In the genomic region with DNA sequence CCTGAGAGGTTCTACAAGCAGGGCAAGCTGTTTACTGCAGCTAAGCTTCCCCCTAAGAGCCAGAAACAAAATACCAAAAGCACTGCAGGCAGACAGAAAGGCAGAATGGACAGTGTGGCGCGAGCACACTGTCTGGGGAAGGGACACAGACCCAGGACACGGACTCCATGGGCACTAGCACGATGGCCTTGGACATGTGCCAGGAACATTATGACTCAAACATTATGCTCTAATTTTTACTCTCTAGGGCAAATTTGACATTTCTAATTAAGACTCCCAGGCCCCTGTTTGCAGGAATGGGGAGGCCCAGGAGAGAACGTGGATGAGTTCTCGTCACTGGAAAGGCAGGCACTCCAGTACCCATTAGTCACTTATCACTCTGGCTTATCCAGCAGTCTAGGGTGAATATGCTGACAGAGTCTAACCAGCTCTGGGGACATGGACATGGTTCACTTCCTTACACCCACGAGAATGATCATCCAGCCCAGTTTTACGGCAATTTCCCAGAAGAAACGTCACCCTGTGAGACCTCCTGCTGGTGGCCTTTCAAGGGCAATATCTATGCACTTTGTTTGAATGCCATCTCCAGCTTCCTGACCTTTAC, we compare ENCODE assay signal across 26 cellular contexts. TPM values are rescaled to one million over a fixed set of nuclear protein-coding genes. Genes with fewer than 3 reads are reported as not detected.
DNase-seq lines count a peak whose midpoint lies in the region; ATAC-seq and TF ChIP-seq lines count a peak whose summit lies in the region.
"Had no signal": no experiment of that assay in that cellular context is flagged by ENCODE, and none has a peak within 500 bp of the region (broad histone marks: within the 10 kb centered on the region; RNA-seq: fewer than 3 reads in every experiment).

No MANE protein-coding gene starts in this region.

- DNase-seq in heart left ventricle (no peak), left ventricle myocardium inferior (no peak), dermis blood vessel endothelial cell (peak; percentile 18), lung microvascular endothelial cell (ENCODE audit: low read depth in 2 of 2) (peak; percentile 8 to 24), gastrocnemius medialis (no peak), middle frontal gyrus (ENCODE audit: extremely low spot score, low spot score) (no peak), GM03348 (ENCODE audit: low spot score) (no peak)
- DNase-seq: activated naive CD4-positive, alpha-beta T cell; CD8-positive, alpha-beta T cell; central memory CD4-positive, alpha-beta T cell; effector CD4-positive, alpha-beta T cell; esophagus squamous epithelium; IMR-90; mesendoderm; NCI-H1930; NCI-H510A; SHP77 treated with DMSO at 0.1 percent for 48 hours; WERI-Rb-1 had no signal

- ATAC-seq in heart left ventricle (peak in 3 of 4 donors; percentile 41 to 64 (median 60)), gastrocnemius medialis (no peak), GM21723 (IDR thresholded peaks at IDR 0.05; ENCODE audit: unreplicated experiment) (no peak)
- ATAC-seq: CD8-positive, alpha-beta T cell had no signal

- TF ChIP-seq POLR2A in heart left ventricle (IDR thresholded peaks at IDR 0.05), result no peak
- no peak for TF ChIP-seq POLR2A in gastrocnemius medialis (IDR thresholded peaks at IDR 0.05)

- intact Hi-C loops in heart left ventricle (cut with DNase I), result no loop called here
- intact Hi-C loops in left ventricle myocardium inferior (cut with micrococcal nuclease), result no loop called here
- intact Hi-C loops in gastrocnemius medialis (cut with DNase I; ENCODE audit: low total_unique reads), result no loop called here

- H3K36me3 ChIP-seq in heart left ventricle (no peaks in the 10 kb centered on the region), left ventricle myocardium inferior (no peaks in the 10 kb centered on the region), gastrocnemius medialis (no peaks in the 10 kb centered on the region)
- H3K36me3 ChIP-seq: esophagus squamous epithelium, HAP-1, prostate gland, thoracic aorta, WERI-Rb-1 had no signal

- H3K27me3 ChIP-seq in heart left ventricle, result no peaks in the 10 kb centered on the region
- H3K27me3 ChIP-seq in left ventricle myocardium inferior (ENCODE audit: low read depth), result no peaks in the 10 kb centered on the region
- no peaks in the 10 kb centered on the region for H3K27me3 ChIP-seq in gastrocnemius medialis
- H3K27me3 ChIP-seq: esophagus squamous epithelium had no signal

- H3K4me1 ChIP-seq in heart left ventricle (peaks cover 0 to 5% (median 0%) of the 10 kb centered on the region in 12 donors), left ventricle myocardium inferior (no peaks in the 10 kb centered on the region), gastrocnemius medialis (no peaks in the 10 kb centered on the region)
- H3K4me1 ChIP-seq: esophagus squamous epithelium, HAP-1, prostate gland had no signal

- 67 to 76% (median 68%) methylated on average over 8 to 9 of the region's 9 CpGs for WGBS in heart left ventricle, 4 donors

- TF ChIP-seq CTCF in heart left ventricle (IDR thresholded peaks at IDR 0.05) (no peak), left ventricle myocardium inferior (IDR thresholded peaks at IDR 0.05; ENCODE audit: borderline replicate concordance) (no peak), gastrocnemius medialis (IDR thresholded peaks at IDR 0.05 in 4 of 5, conservative IDR thresholded peaks at IDR 0.05 in 1 of 5) (no peak)

- H3K9me3 ChIP-seq in heart left ventricle (no peaks in the 10 kb centered on the region), left ventricle myocardium inferior (replicated peaks) (no peaks in the 10 kb centered on the region), gastrocnemius medialis (no peaks in the 10 kb centered on the region)
- H3K9me3 ChIP-seq: esophagus squamous epithelium, HAP-1, prostate gland, thoracic aorta had no signal

- in situ Hi-C loops in gastrocnemius medialis (cut with MboI; ENCODE audit: low sequenced_read_pairs in 4 of 4), result no loop called here

- H3K4me3 ChIP-seq in heart left ventricle (no peak overlapping the region), left ventricle myocardium inferior (no peak overlapping the region), gastrocnemius medialis (no peak overlapping the region)
- H3K4me3 ChIP-seq: esophagus squamous epithelium, HAP-1, prostate gland, thoracic aorta had no signal

- H3K27ac ChIP-seq in heart left ventricle (peak overlapping the region in 1 of 12 donors; percentile 49), left ventricle myocardium inferior (replicated peaks) (no peak overlapping the region), gastrocnemius medialis (no peak overlapping the region)
- H3K27ac ChIP-seq: esophagus squamous epithelium, prostate gland, thoracic aorta, WERI-Rb-1 had no signal

RNA-seq across cellular contexts. Expression of gene CAPN8, which starts 45.1 kb away (rescaled TPM):
- not detected for total RNA-seq in heart left ventricle
- not detected for polyA plus RNA-seq in heart left ventricle
- not detected for total RNA-seq in left ventricle myocardium inferior
- not detected in 2 replicates for total RNA-seq in dermis blood vessel endothelial cell
- not detected in 2 replicates for total RNA-seq in lung microvascular endothelial cell
- total RNA-seq in gastrocnemius medialis, result under 1 TPM in 2 of 4 donors, not detected in 2; 0.46 to 0.85 TPM
- total RNA-seq: glomerular endothelial cell; IMR-90; natural killer cell treated with Interleukin-12 subunit alpha and Interleukin-12 subunit beta and Interleukin-15 and Interleukin-18, amount 100 ng/mL, for 72 hours; T-helper 1 cell treated with Interleukin-12 subunit alpha and Interleukin-12 subunit beta and Interleukin-4 antibody, amounts not matched to agents 30 ng/mL and 1 ng/mL, for 36 hours had no signal
- polyA plus RNA-seq: AG04450, IMR-90 had no signal

Comparison
In these comparisons a context has a peak if more than half of its experiments do, and no peak if none do; other contexts are left out.
1. ATAC-seq: peak in heart left ventricle (3 of 4); none in gastrocnemius medialis (0 of 2) and GM21723 (single experiment).
2. DNase-seq: peak in dermis blood vessel endothelial cell (single experiment) and lung microvascular endothelial cell (2 of 2); none in heart left ventricle (0 of 5), left ventricle myocardium inferior (single experiment), gastrocnemius medialis (0 of 2), middle frontal gyrus (single experiment) and GM03348 (single experiment).